In genomic region chr7:44460325-44460724, GRCh38 we compare ENCODE assay signal across 8 cellular contexts. TPM values are rescaled to one million over a fixed set of nuclear protein-coding genes. Genes with fewer than 3 reads are reported as not detected.
DNase-seq lines count a peak whose midpoint lies in the region; ATAC-seq, FAIRE-seq and TF ChIP-seq lines count a peak whose summit lies in the region.

No MANE protein-coding gene starts in this region.

- peaks cover 48 to 96% (median 85%) of the 10 kb centered on the region in 7 donors for H3K4me1 Mint-ChIP-seq in naive thymus-derived CD4-positive, alpha-beta T cell

- POLR2A ChIA-PET in HepG2 (lab: Yijun Ruan, JAX) = no interaction called here
- POLR2A ChIA-PET in naive thymus-derived CD4-positive, alpha-beta T cell (lab: Charles Lee) = interaction anchor here (0.6 to 3.0 kb wide), 3 partner anchors 13 to 338 kb away, joined by 3 to 20 read pairs (median 6); partner anchors contain the start of gene NUDCD3

- H3K9ac ChIP-seq in HepG2 (ENCODE audit: insufficient read depth, low read depth, low read length) = no peak overlapping the region

- H3K36me3 ChIP-seq in right lobe of liver (no peaks in the 10 kb centered on the region), HepG2 (replicated peaks in 1 of 2; ENCODE audit: control insufficient read depth in 1 of 2, insufficient read depth in 2 of 2, low read length in 2 of 2) (peaks cover 5 to 48% of the 10 kb centered on the region in 2 experiments)
- peaks cover 0 to 9% (median 2%) of the 10 kb centered on the region in 3 experiments for H3K36me3 ChIP-seq in naive thymus-derived CD4-positive, alpha-beta T cell (ENCODE audit: control insufficient read depth in 2 of 3, insufficient read depth in 3 of 3, low read length in 3 of 3)

- no peak for TF ChIP-seq POLR2A in right lobe of liver (IDR thresholded peaks at IDR 0.05)
- no peak for TF ChIP-seq POLR2A in HepG2 (IDR thresholded peaks at IDR 0.05; ENCODE audit: insufficient read depth in 1 of 2, low read depth in 2 of 2, low read length in 2 of 2)

- H3K27me3 ChIP-seq in right lobe of liver (no peaks in the 10 kb centered on the region), HepG2 (ENCODE audit: control insufficient read depth in 1 of 2, insufficient read depth in 2 of 2, low read length in 2 of 2) (no peaks in the 10 kb centered on the region)
- H3K27me3 ChIP-seq in naive thymus-derived CD4-positive, alpha-beta T cell (ENCODE audit: control insufficient read depth in 2 of 2, insufficient read depth in 2 of 2, low read length in 2 of 2) = no peaks in the 10 kb centered on the region

- no TSS peak for BruUV-seq in HepG2 (replicated peaks; lab: Mats Ljungman, UMichigan)

- H3K4me1 ChIP-seq in right lobe of liver (no peaks in the 10 kb centered on the region), HepG2 (ENCODE audit: insufficient read depth, low read length) (no peaks in the 10 kb centered on the region)
- H3K4me1 ChIP-seq in naive thymus-derived CD4-positive, alpha-beta T cell (ENCODE audit: control insufficient read depth in 2 of 2, insufficient read depth in 2 of 2, low read length in 2 of 2) = peaks cover 36 to 55% of the 10 kb centered on the region in 2 donors

- WGBS in right lobe of liver (ENCODE audit: insufficient coverage, low coverage, low lambda C conversion rate, missing lambda C conversion rate) = 49% methylated on average over 3 of the region's 3 CpGs
- 93% methylated on average over 3 of the region's 3 CpGs for WGBS in HepG2 (ENCODE audit: low lambda C conversion rate)

- H4K20me1 ChIP-seq in HepG2 (ENCODE audit: insufficient read depth, low read length) = no peaks in the 10 kb centered on the region

- no peak overlapping the region for H3K27ac ChIP-seq in right lobe of liver
- no peak overlapping the region for H3K27ac ChIP-seq in HepG2 (ENCODE audit: extremely low read length, insufficient read depth, low read length)
- H3K27ac ChIP-seq in naive thymus-derived CD4-positive, alpha-beta T cell (ENCODE audit: low read depth, low read length) = peak overlapping the region; percentile 62

- no peak for TF ChIP-seq EP300 in HepG2 (IDR thresholded peaks at IDR 0.05; ENCODE audit: low read depth in 2 of 2, low read length in 2 of 2)
- TF ChIP-seq EP300 in HepG2 (CRISPR knock-in tag; IDR thresholded peaks at IDR 0.05; ENCODE audit: borderline replicate concordance) = no peak

- peaks cover 24% of the 10 kb centered on the region for H3K79me2 ChIP-seq in HepG2 (ENCODE audit: insufficient read depth, low read length)

- CTCF ChIA-PET in HepG2 (lab: Yijun Ruan, JAX; ENCODE audit: low intra/inter-chr PET ratio, low total read pairs) = no interaction called here
- CTCF ChIA-PET in naive thymus-derived CD4-positive, alpha-beta T cell (lab: Charles Lee) = interaction anchor here (0.7 to 0.9 kb wide), 2 partner anchors 20 to 301 kb away, joined by 3 to 5 read pairs; no protein-coding TSS in a partner anchor

- in situ Hi-C loops in HepG2 (cut with HindIII; ENCODE audit: extremely low pct_ligation_motif_present, low pct_unique_long_range_greater_than_20kb) = no loop called here

- peak; percentile 25 to 53 (median 40) for ATAC-seq in right lobe of liver
- ATAC-seq in HepG2 = no peak
- ATAC-seq in HG03097 (IDR thresholded peaks at IDR 0.05; ENCODE audit: low FRiP score, unreplicated experiment) = peak; percentile 91
- peak; percentile 98 for ATAC-seq in naive thymus-derived CD4-positive, alpha-beta T cell

- intact Hi-C loops in right lobe of liver (cut with DNase I) (no loop called here), HepG2 (cut with micrococcal nuclease; ENCODE audit: unreplicated experiment) (no loop called here)
- intact Hi-C loops in naive thymus-derived CD4-positive, alpha-beta T cell (cut with micrococcal nuclease) = loop anchor here (1.0 to 10.0 kb wide), 4 partner anchors 28 to 218 kb away; partner anchors contain the start of gene NUDCD3 (in 2 of the 2)

- H3K36me3 Mint-ChIP-seq in naive thymus-derived CD4-positive, alpha-beta T cell = peaks cover 4 to 36% (median 18%) of the 10 kb centered on the region in 5 donors

- no peak for FAIRE-seq in HepG2 (lab: Jason Lieb, UNC)

- no peaks in the 10 kb centered on the region for H3K27me3 Mint-ChIP-seq in naive thymus-derived CD4-positive, alpha-beta T cell

- no peak overlapping the region for H2AFZ ChIP-seq in HepG2 (ENCODE audit: low read length)

- no peak for DNase-seq in right lobe of liver
- no peak for DNase-seq in HepG2 (ENCODE audit: low spot score)
- DNase-seq in T-helper 9 cell = peak; percentile 54
- DNase-seq in naive thymus-derived CD4-positive, alpha-beta T cell = peak in 8 of 9 donors; percentile 37 to 89 (median 85)
- no peak for DNase-seq in middle frontal gyrus (ENCODE audit: extremely low spot score, low spot score)
- no peak for DNase-seq in epidermal melanocyte (ENCODE audit: insufficient read length, low spot score)
- no peak for DNase-seq in D341Med (ENCODE audit: low spot score)

- H3K9me3 ChIP-seq in right lobe of liver (no peaks in the 10 kb centered on the region), HepG2 (ENCODE audit: low read length) (no peaks in the 10 kb centered on the region)
- H3K9me3 ChIP-seq in naive thymus-derived CD4-positive, alpha-beta T cell (ENCODE audit: control insufficient read depth in 2 of 3, low read length in 3 of 3) = no peaks in the 10 kb centered on the region

- peak overlapping the region; percentile 16 to 96 (median 79) for H3K27ac Mint-ChIP-seq in naive thymus-derived CD4-positive, alpha-beta T cell

- no peak overlapping the region for H3K4me3 ChIP-seq in right lobe of liver
- H3K4me3 ChIP-seq in HepG2 (replicated peaks in 1 of 3; ENCODE audit: insufficient read depth in 1 of 3, low read depth in 2 of 3, low read length in 3 of 3) = no peak overlapping the region
- peak overlapping the region; percentile 28 for H3K4me3 ChIP-seq in naive thymus-derived CD4-positive, alpha-beta T cell (ENCODE audit: low read length)

- TF ChIP-seq RAD21 in HepG2 (CRISPR knock-in tag; IDR thresholded peaks at IDR 0.05) = no peak

- H3K9me3 Mint-ChIP-seq in naive thymus-derived CD4-positive, alpha-beta T cell = peaks cover 0 to 6% (median 0%) of the 10 kb centered on the region in 11 donors

- TF ChIP-seq CTCF in right lobe of liver (IDR thresholded peaks at IDR 0.05) = no peak
- no peak for TF ChIP-seq CTCF in HepG2 (CRISPR knock-in tag; IDR thresholded peaks at IDR 0.05)

- no peak overlapping the region for H3K4me2 ChIP-seq in HepG2 (ENCODE audit: low read depth, low read length)

- H3K4me3 Mint-ChIP-seq in naive thymus-derived CD4-positive, alpha-beta T cell = peak overlapping the region; percentile 57 to 91 (median 72)

TF ChIP-seq in HepG2, 621 proteins besides CTCF, POLR2A, EP300 and RAD21 (continues in another document):
- no peak for TF ChIP-seq TAF15 (IDR thresholded peaks at IDR 0.05; ENCODE audit: low read depth, low read length, poor library complexity, severe bottlenecking)
- no peak for TF ChIP-seq SP5 (CRISPR knock-in tag; IDR thresholded peaks at IDR 0.05; ENCODE audit: borderline replicate concordance, low read depth)
- TF ChIP-seq, protein P1, sequence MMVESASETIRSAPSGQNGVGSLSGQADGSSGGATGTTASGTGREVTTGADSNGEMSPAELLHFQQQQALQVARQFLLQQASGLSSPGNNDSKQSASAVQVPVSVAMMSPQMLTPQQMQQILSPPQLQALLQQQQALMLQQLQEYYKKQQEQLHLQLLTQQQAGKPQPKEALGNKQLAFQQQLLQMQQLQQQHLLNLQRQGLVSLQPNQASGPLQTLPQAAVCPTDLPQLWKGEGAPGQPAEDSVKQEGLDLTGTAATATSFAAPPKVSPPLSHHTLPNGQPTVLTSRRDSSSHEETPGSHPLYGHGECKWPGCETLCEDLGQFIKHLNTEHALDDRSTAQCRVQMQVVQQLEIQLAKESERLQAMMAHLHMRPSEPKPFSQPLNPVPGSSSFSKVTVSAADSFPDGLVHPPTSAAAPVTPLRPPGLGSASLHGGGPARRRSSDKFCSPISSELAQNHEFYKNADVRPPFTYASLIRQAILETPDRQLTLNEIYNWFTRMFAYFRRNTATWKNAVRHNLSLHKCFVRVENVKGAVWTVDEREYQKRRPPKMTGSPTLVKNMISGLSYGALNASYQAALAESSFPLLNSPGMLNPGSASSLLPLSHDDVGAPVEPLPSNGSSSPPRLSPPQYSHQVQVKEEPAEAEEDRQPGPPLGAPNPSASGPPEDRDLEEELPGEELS (CRISPR knock-in tag; IDR thresholded peaks at IDR 0.05) = no peak

RNA-seq across cellular contexts. Expression of gene NUDCD3, which starts 30.1 kb away (rescaled TPM):
- 10 to 100 TPM; 24.4 to 47.1 (median 42.5) TPM for total RNA-seq in right lobe of liver
- total RNA-seq in HepG2 (2016; rRNA removed; fragmentation: Illumina TruSeq; extraction: Trizol) = 49.9 and 54.6 TPM in 2 replicates
- 13.4 and 14.8 TPM in 2 replicates for total RNA-seq in HepG2 (2016; cell fraction: cytosol; rRNA removed; fragmentation: Illumina TruSeq; extraction: Trizol; ENCODE audit: low read depth)
- total RNA-seq in HepG2 (2016; cell fraction: insoluble cytoplasmic fraction; rRNA removed; fragmentation: Illumina TruSeq; extraction: Trizol) = 43.2 and 52.2 TPM in 2 replicates
- total RNA-seq in HepG2 (2016; cell fraction: membrane; rRNA removed; fragmentation: Illumina TruSeq; extraction: Trizol) = 11.7 and 13.3 TPM in 2 replicates
- 42.0 and 47.5 TPM in 2 replicates for total RNA-seq in HepG2 (2016; cell fraction: nucleus; rRNA removed; fragmentation: Illumina TruSeq; extraction: Trizol)
- 20.8 and 25.4 TPM in 2 replicates for polyA plus RNA-seq in HepG2 (2011; rRNA removed)
- polyA plus RNA-seq in HepG2 (2011; cell fraction: cytosol; rRNA removed) = 21.8 and 27.6 TPM in 2 replicates
- polyA plus RNA-seq in HepG2 (2011; cell fraction: nucleus; rRNA removed) = 32.7 and 41.3 TPM in 2 replicates
- polyA plus RNA-seq in HepG2 (2012) = 27.9 and 29.4 TPM in 2 replicates
- polyA plus RNA-seq in HepG2 (2016; cell fraction: cytosol; fragmentation: Illumina TruSeq; extraction: Trizol; ENCODE audit: low read depth) = 2.5 and 3.1 TPM in 2 replicates
- polyA plus RNA-seq in HepG2 (2016; cell fraction: insoluble cytoplasmic fraction; fragmentation: Illumina TruSeq; extraction: Trizol; ENCODE audit: low read depth) = 30.1 and 34.3 TPM in 2 replicates
- polyA plus RNA-seq in HepG2 (2016; cell fraction: membrane; fragmentation: Illumina TruSeq; extraction: Trizol; ENCODE audit: low read depth) = 5.2 and 6.4 TPM in 2 replicates
- 35.7 and 42.8 TPM in 2 replicates for polyA plus RNA-seq in HepG2 (2016; cell fraction: nucleus; fragmentation: Illumina TruSeq; extraction: Trizol; ENCODE audit: insufficient read depth, low read depth)
- 43.7 and 47.9 TPM in 2 replicates for polyA minus RNA-seq in HepG2 (2011; rRNA and poly(A)+ RNA removed; ENCODE audit: low replicate concordance)
- polyA minus RNA-seq in HepG2 (2011; cell fraction: cytosol; rRNA and poly(A)+ RNA removed) = 19.5 and 27.3 TPM in 2 replicates
- polyA minus RNA-seq in HepG2 (2011; cell fraction: nucleus; rRNA and poly(A)+ RNA removed) = 36.7 and 44.8 TPM in 2 replicates
- total RNA-seq in naive thymus-derived CD4-positive, alpha-beta T cell = 100 to 1,000 TPM in 2 of 5 experiments, 10 to 100 TPM in 3; 79.4 to 117 (median 91.0) TPM
- 10 to 100 TPM; 51.5 to 55.6 TPM for polyA plus RNA-seq in naive thymus-derived CD4-positive, alpha-beta T cell

Comparison
In these comparisons a context has a peak if more than half of its experiments do, and no peak if none do; other contexts are left out.
1. DNase-seq: peak in T-helper 9 cell (single experiment) and naive thymus-derived CD4-positive, alpha-beta T cell (8 of 9); none in right lobe of liver (0 of 3), HepG2 (single experiment), middle frontal gyrus (single experiment), epidermal melanocyte (single experiment) and D341Med (single experiment).
2. intact Hi-C loops: an anchor here in naive thymus-derived CD4-positive, alpha-beta T cell (1.0 to 10.0 kb wide); none called in right lobe of liver and HepG2.